In the genomic region with DNA sequence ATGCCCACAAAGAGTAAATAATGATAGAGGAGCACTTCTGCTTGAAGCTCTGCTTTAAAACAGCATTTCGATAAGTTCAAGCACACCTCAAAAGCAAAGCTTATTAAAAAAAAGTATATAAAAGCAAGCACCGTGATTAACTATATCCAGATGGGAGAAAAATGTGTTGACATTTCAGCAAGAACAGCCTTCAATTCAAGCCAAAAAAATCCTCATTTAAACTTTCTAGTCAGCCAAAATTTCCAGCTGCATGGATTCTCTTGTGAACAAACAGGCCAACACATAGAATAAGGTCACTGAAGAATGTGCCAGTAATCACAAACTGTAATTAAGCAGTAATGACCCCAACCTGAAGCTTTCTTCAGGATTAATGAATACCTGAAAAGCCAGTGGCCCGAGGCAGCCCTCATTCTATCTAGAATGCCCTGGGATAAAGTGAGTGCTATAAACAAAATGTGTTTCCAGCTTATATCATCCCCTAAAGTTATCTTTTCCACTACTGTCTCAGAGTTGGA, we compare ENCODE assay signal across 24 cellular contexts.
DNase-seq lines count a peak whose midpoint lies in the region; ATAC-seq and TF ChIP-seq lines count a peak whose summit lies in the region.
"Had no signal": no experiment of that assay in that cellular context is flagged by ENCODE, and none has a peak within 500 bp of the region (broad histone marks: within the 10 kb centered on the region; RNA-seq: fewer than 3 reads in every experiment).

No MANE protein-coding gene starts in this region.

- H3K4me1 ChIP-seq in thyroid gland, result peaks cover 26 to 35% of the 10 kb centered on the region in 2 donors

- H3K27me3 ChIP-seq in thyroid gland, result no peaks in the 10 kb centered on the region
- H3K27me3 ChIP-seq: MG63, stomach, transverse colon had no signal

- DNase-seq in NCI-H2227 treated with DMSO at 0.1 percent for 48 hours (lab: John Stamatoyannopoulos, UW) (peak; percentile 23), NCI-H2227 (lab: John Stamatoyannopoulos, UW; ENCODE audit: unreplicated experiment) (no peak), SK-N-MC (ENCODE audit: low read depth, low spot score) (no peak), fibroblast of the aortic adventitia (ENCODE audit: low read depth) (peak; percentile 59), thyroid gland (no peak), NOMO-1 treated with DMSO at 0.1 percent for 48 hours (lab: John Stamatoyannopoulos, UW; ENCODE audit: unreplicated experiment) (no peak)
- DNase-seq: activated CD4-positive, alpha-beta T cell treated with anti-CD3 and anti-CD28 coated beads for 36 hours; activated naive CD4-positive, alpha-beta T cell treated with Interleukin-2 at 50 U/mL for 16 hours; activated T-cell treated with anti-CD3 and anti-CD28 coated beads, Interleukin-2, amount 50 U/mL, for 48 hours; amniotic stem cell; cerebellar nuclear complex; MG63; NCI-H1436; NCI-H82; right cardiac atrium; SIG-M5; stomach; transverse colon had no signal

- 22 to 29% methylated on average over 3 of the region's 3 CpGs for WGBS in thyroid gland, 2 donors

- H3K9me3 ChIP-seq in SK-N-MC (ENCODE audit: low read depth, low read length), result no peaks in the 10 kb centered on the region
- no peaks in the 10 kb centered on the region for H3K9me3 ChIP-seq in thyroid gland
- H3K9me3 ChIP-seq: MG63, stomach, transverse colon had no signal

- intact Hi-C loops in thyroid gland (cut with DNase I), result no loop called here

- H3K27ac ChIP-seq in SK-N-MC, result peak overlapping the region; percentile 77
- peak overlapping the region; percentile 10 to 70 (median 37) for H3K27ac ChIP-seq in thyroid gland
- H3K27ac ChIP-seq: C4-2B, stomach had no signal

- H3K36me3 ChIP-seq in SK-N-MC (ENCODE audit: insufficient read depth, low read length) (no peaks in the 10 kb centered on the region), thyroid gland (no peaks in the 10 kb centered on the region)
- H3K36me3 ChIP-seq: MG63, stomach, transverse colon had no signal

- no peak overlapping the region for H3K4me3 Mint-ChIP-seq in stimulated activated memory B cell treated with anti-CD40 and anti-IgM and Interleukin-4, amounts not matched to agents 10 μg/mL and 1 μg/mL and 100 μg/mL, for 72 hours
- H3K4me3 Mint-ChIP-seq: activated CD4-positive, alpha-beta T cell treated with anti-CD3 and anti-CD28 coated beads for 36 hours; memory B cell had no signal

- H3K27me3 Mint-ChIP-seq in stimulated activated memory B cell treated with anti-CD40 and anti-IgM and Interleukin-4, amounts not matched to agents 10 μg/mL and 1 μg/mL and 100 μg/mL, for 72 hours, result peaks cover 21% of the 10 kb centered on the region

- H3K4me3 ChIP-seq in SK-N-MC, result peak overlapping the region; percentile 54
- no peak overlapping the region for H3K4me3 ChIP-seq in fibroblast of the aortic adventitia (ENCODE audit: low read depth, low read length)
- H3K4me3 ChIP-seq in thyroid gland (replicated peaks in 1 of 3), result no peak overlapping the region
- H3K4me3 ChIP-seq: K562, MG63, stomach, transverse colon had no signal

- peak overlapping the region; percentile 17 for H3K9ac ChIP-seq in SK-N-MC (ENCODE audit: insufficient read length)

- no peak overlapping the region for H3K27ac Mint-ChIP-seq in stimulated activated memory B cell treated with anti-CD40 and anti-IgM and Interleukin-4, amounts not matched to agents 10 μg/mL and 1 μg/mL and 100 μg/mL, for 72 hours
- H3K27ac Mint-ChIP-seq: activated CD4-positive, alpha-beta T cell treated with anti-CD3 and anti-CD28 coated beads for 36 hours; memory B cell had no signal

- TF ChIP-seq CTCF in fibroblast of the aortic adventitia (IDR thresholded peaks at IDR 0.05; ENCODE audit: insufficient read depth, low read length) (no peak), thyroid gland (IDR thresholded peaks at IDR 0.05) (no peak)

- H3K4me1 Mint-ChIP-seq in stimulated activated memory B cell treated with anti-CD40 and anti-IgM and Interleukin-4, amounts not matched to agents 10 μg/mL and 1 μg/mL and 100 μg/mL, for 72 hours, result no peaks in the 10 kb centered on the region
- H3K4me1 Mint-ChIP-seq: activated CD4-positive, alpha-beta T cell treated with anti-CD3 and anti-CD28 coated beads for 36 hours; memory B cell had no signal

- no peaks in the 10 kb centered on the region for H3K9me3 Mint-ChIP-seq in stimulated activated memory B cell treated with anti-CD40 and anti-IgM and Interleukin-4, amounts not matched to agents 10 μg/mL and 1 μg/mL and 100 μg/mL, for 72 hours
- H3K9me3 Mint-ChIP-seq: memory B cell had no signal

- no peak for ATAC-seq in GM19328 (IDR thresholded peaks at IDR 0.05; ENCODE audit: unreplicated experiment)
- no peak for ATAC-seq in stimulated activated memory B cell treated with anti-CD40 and anti-IgM and Interleukin-4, amounts not matched to agents 10 μg/mL and 1 μg/mL and 100 μg/mL, for 72 hours
- ATAC-seq: activated CD4-positive, alpha-beta T cell treated with anti-CD3 and anti-CD28 coated beads for 36 hours; esophagus mucosa; K562; right cardiac atrium had no signal

- no peaks in the 10 kb centered on the region for H3K36me3 Mint-ChIP-seq in stimulated activated memory B cell treated with anti-CD40 and anti-IgM and Interleukin-4, amounts not matched to agents 10 μg/mL and 1 μg/mL and 100 μg/mL, for 72 hours
- H3K36me3 Mint-ChIP-seq: memory B cell had no signal

- TF ChIP-seq POLR2A in thyroid gland (IDR thresholded peaks at IDR 0.05), result no peak

Comparison
In these comparisons a context has a peak if more than half of its experiments do, and no peak if none do; other contexts are left out.
1. DNase-seq: peak in NCI-H2227 treated with DMSO at 0.1 percent for 48 hours (single experiment) and fibroblast of the aortic adventitia (single experiment); none in NCI-H2227 (single experiment), SK-N-MC (single experiment), thyroid gland (0 of 2) and NOMO-1 treated with DMSO at 0.1 percent for 48 hours (single experiment).